In the genomic region with DNA sequence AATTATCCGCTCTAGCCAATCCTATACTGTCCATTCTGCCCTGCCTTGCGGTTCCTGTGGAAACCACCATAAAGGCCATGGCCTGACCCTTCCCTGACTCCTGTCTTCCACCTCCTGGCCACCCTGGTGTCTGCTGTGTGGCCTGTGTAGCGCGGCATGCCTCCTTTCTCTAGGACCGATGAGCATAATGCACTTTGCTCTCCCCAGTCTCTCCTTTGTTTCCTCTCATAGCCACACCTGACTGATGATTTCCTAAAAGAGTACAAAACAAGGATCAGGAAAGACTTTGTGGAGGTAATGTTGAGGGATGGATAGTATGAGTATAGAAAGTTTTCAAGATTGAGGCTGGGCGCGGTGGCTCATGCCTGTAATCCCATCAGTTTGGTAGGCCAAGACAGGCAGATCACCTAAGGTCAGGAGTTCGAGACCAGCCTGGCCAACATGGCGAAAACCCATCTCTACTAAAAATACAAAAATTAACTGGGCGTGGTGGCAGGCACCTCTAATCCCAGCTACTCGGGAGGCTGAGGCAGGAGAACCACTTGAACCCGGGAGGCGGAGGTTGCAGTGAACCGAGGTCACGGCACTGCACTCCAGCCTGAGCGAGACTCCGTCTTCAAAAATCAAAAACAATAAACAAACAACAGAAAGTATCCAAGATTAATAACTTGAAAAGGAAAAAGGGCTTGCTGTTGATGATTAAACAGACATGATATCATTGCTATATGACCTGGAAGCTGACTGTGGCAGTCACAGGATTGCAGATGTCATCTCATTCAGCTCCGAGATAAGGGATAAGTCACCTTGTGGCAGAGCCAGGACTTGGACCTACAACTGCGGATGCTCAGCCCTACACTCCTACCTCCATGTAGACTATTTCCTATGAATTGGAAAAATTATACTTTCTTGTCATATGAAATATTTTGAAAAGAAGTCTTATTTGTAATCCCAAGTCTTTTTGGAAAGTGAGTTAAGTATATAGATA, we compare ENCODE assay signal across 1 cellular context.
TF ChIP-seq lines count a peak whose summit lies in the region.

No MANE protein-coding gene starts in this region.

TF ChIP-seq in HepG2, 621 proteins besides CTCF, POLR2A, EP300 and RAD21 (continued from another document and continues in another):
- TF ChIP-seq TRAFD1 (CRISPR knock-in tag; IDR thresholded peaks at IDR 0.05; ENCODE audit: borderline replicate concordance) (peak; percentile 62; the same call in 1 of the 2 replicates), TAF1 (CRISPR knock-in tag; IDR thresholded peaks at IDR 0.05) (no peak), ZBTB38 (CRISPR knock-in tag; IDR thresholded peaks at IDR 0.05) (peak; percentile 77), PCBP1 (IDR thresholded peaks at IDR 0.05; ENCODE audit: borderline replicate concordance, low read depth, low read length) (no peak), ZNF280B (CRISPR knock-in tag; IDR thresholded peaks at IDR 0.05; ENCODE audit: borderline replicate concordance) (no peak), ZMAT5 (CRISPR knock-in tag; IDR thresholded peaks at IDR 0.05; ENCODE audit: borderline replicate concordance, low read depth) (no peak), ARID5B (CRISPR knock-in tag; IDR thresholded peaks at IDR 0.05) (peak; percentile 86), NFATC3 (CRISPR knock-in tag; IDR thresholded peaks at IDR 0.05) (0 out of 2 replicates have a peak, but pooled peaks have one; percentile 54), ZNF350 (CRISPR knock-in tag; IDR thresholded peaks at IDR 0.05; ENCODE audit: borderline replicate concordance, low read depth) (peak; percentile 42; the same call in 1 of the 2 replicates), SRSF9 (IDR thresholded peaks at IDR 0.05; ENCODE audit: borderline replicate concordance, insufficient read depth, low read depth, low read length, poor library complexity, severe bottlenecking) (no peak), SALL1 (CRISPR knock-in tag; IDR thresholded peaks at IDR 0.05) (peak; percentile 92), FOXP4 (CRISPR knock-in tag; IDR thresholded peaks at IDR 0.05) (peak; percentile 38; the same call in 1 of the 2 replicates), ZFP62 (CRISPR knock-in tag; IDR thresholded peaks at IDR 0.05) (no peak), ZNF557 (CRISPR knock-in tag; IDR thresholded peaks at IDR 0.05) (no peak), JUN (CRISPR knock-in tag; IDR thresholded peaks at IDR 0.05) (no peak), U2AF1 (optimal IDR thresholded peaks at IDR 0.05; ENCODE audit: low read depth, low read length) (no peak), RBFOX2 (IDR thresholded peaks at IDR 0.05; ENCODE audit: low read depth, low read length) (no peak), ATRX (CRISPR knock-in tag; IDR thresholded peaks at IDR 0.05; ENCODE audit: borderline replicate concordance) (no peak), TCF12 (IDR thresholded peaks at IDR 0.05) (no peak), TCF12 (CRISPR knock-in tag; IDR thresholded peaks at IDR 0.05) (no peak), MTA3 (CRISPR knock-in tag; IDR thresholded peaks at IDR 0.05) (no peak), TARDBP (CRISPR knock-in tag; IDR thresholded peaks at IDR 0.05) (peak; percentile 64; the same call in 1 of the 2 replicates), PBX3 (CRISPR knock-in tag; IDR thresholded peaks at IDR 0.05; ENCODE audit: borderline replicate concordance) (no peak), TBX2 (CRISPR knock-in tag; IDR thresholded peaks at IDR 0.05; ENCODE audit: borderline replicate concordance) (peak; percentile 61; the same call in 1 of the 2 replicates), LBX2 (CRISPR knock-in tag; IDR thresholded peaks at IDR 0.05; ENCODE audit: borderline replicate concordance) (no peak), ZNF512B (CRISPR knock-in tag; IDR thresholded peaks at IDR 0.05; ENCODE audit: borderline replicate concordance) (0 out of 2 replicates have a peak, but pooled peaks have one; percentile 74), GABPA (IDR thresholded peaks at IDR 0.05; ENCODE audit: low read depth, low read length) (no peak), GABPA (CRISPR knock-in tag; IDR thresholded peaks at IDR 0.05; ENCODE audit: low read depth) (peak; percentile 43; the same call in 1 of the 2 replicates), HOXA9 (CRISPR knock-in tag; IDR thresholded peaks at IDR 0.05; ENCODE audit: borderline replicate concordance) (no peak), BRD4 (CRISPR knock-in tag; IDR thresholded peaks at IDR 0.05) (no peak)
- TF ChIP-seq, protein P1, sequence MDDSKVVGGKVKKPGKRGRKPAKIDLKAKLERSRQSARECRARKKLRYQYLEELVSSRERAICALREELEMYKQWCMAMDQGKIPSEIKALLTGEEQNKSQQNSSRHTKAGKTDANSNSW (CRISPR knock-in tag; IDR thresholded peaks at IDR 0.05; ENCODE audit: borderline replicate concordance) = no peak
- TF ChIP-seq, protein P2, sequence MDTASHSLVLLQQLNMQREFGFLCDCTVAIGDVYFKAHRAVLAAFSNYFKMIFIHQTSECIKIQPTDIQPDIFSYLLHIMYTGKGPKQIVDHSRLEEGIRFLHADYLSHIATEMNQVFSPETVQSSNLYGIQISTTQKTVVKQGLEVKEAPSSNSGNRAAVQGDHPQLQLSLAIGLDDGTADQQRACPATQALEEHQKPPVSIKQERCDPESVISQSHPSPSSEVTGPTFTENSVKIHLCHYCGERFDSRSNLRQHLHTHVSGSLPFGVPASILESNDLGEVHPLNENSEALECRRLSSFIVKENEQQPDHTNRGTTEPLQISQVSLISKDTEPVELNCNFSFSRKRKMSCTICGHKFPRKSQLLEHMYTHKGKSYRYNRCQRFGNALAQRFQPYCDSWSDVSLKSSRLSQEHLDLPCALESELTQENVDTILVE (CRISPR knock-in tag; IDR thresholded peaks at IDR 0.05) = no peak
- TF ChIP-seq, protein P3, sequence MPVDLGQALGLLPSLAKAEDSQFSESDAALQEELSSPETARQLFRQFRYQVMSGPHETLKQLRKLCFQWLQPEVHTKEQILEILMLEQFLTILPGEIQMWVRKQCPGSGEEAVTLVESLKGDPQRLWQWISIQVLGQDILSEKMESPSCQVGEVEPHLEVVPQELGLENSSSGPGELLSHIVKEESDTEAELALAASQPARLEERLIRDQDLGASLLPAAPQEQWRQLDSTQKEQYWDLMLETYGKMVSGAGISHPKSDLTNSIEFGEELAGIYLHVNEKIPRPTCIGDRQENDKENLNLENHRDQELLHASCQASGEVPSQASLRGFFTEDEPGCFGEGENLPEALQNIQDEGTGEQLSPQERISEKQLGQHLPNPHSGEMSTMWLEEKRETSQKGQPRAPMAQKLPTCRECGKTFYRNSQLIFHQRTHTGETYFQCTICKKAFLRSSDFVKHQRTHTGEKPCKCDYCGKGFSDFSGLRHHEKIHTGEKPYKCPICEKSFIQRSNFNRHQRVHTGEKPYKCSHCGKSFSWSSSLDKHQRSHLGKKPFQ (CRISPR knock-in tag; IDR thresholded peaks at IDR 0.05; ENCODE audit: insufficient replicate concordance) = no peak
